In the genomic region with DNA sequence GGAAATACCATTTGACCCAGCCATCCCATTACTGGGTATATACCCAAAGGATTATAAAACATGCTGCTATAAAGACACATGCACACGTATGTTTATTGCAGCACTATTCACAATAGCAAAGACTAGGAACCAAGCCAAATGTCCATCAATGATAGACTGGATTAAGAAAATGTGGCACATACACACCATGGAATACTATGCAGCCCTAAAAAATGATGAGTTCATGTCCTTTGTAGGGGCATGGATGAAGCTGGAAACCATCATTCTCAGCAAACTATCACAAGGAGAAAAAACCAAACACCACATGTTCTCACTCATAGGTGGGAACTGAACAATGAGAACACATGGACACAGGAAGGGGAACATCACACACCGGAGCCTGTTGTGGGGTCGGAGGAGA, we compare ENCODE assay signal across 1 cellular context. TPM values are rescaled to one million over a fixed set of nuclear protein-coding genes. Genes with fewer than 3 reads are reported as not detected.
"Had no signal": no experiment of that assay in that cellular context is flagged by ENCODE, and none has a peak within 500 bp of the region (broad histone marks: within the 10 kb centered on the region; RNA-seq: fewer than 3 reads in every experiment).

No MANE protein-coding gene starts in this region.

RNA-seq across cellular contexts. Expression of a gene that starts 41.4 kb away (rescaled TPM):
- total RNA-seq: G401 had no signal
